Comparison of ENCODE assay signal across 9 cellular contexts in genomic region chr6:34239240-34239825, GRCh38. TPM values are rescaled to one million over a fixed set of nuclear protein-coding genes. Genes with fewer than 3 reads are reported as not detected.
DNase-seq lines count a peak whose midpoint lies in the region; ATAC-seq and TF ChIP-seq lines count a peak whose summit lies in the region.
"Had no signal": no experiment of that assay in that cellular context is flagged by ENCODE, and none has a peak within 500 bp of the region (broad histone marks: within the 10 kb centered on the region; RNA-seq: fewer than 3 reads in every experiment).

No MANE protein-coding gene starts in this region.

- no peaks in the 10 kb centered on the region for H3K27me3 Mint-ChIP-seq in activated naive CD4-positive, alpha-beta T cell treated with anti-CD3 and anti-CD28 coated beads, Interleukin-2, amount 50 U/mL, for 24 hours
- no peaks in the 10 kb centered on the region for H3K27me3 Mint-ChIP-seq in T-cell

- H3K4me3 ChIP-seq in fibroblast of the aortic adventitia (ENCODE audit: low read depth, low read length): peak overlapping the region; percentile 13

- DNase-seq in activated naive CD4-positive, alpha-beta T cell treated with anti-CD3 and anti-CD28 coated beads, Interleukin-2, amount 50 U/mL, for 16 hours: no peak
- DNase-seq in T-cell (no peak), fibroblast of the aortic adventitia (ENCODE audit: low read depth) (no peak), superior temporal gyrus (ENCODE audit: extremely low spot score) (peak; percentile 4), SKM-1 (lab: John Stamatoyannopoulos, UW; ENCODE audit: unreplicated experiment) (no peak), iPS-NIHi7 (ENCODE audit: extremely low spot score) (no peak), NCI-H2171 (lab: John Stamatoyannopoulos, UW) (no peak)
- DNase-seq: NCI-H2107 had no signal

- H3K9me3 Mint-ChIP-seq in activated naive CD4-positive, alpha-beta T cell treated with anti-CD3 and anti-CD28 coated beads, Interleukin-2, amount 50 U/mL, for 24 hours: no peaks in the 10 kb centered on the region
- H3K9me3 Mint-ChIP-seq in T-cell: no peaks in the 10 kb centered on the region

- H3K4me3 Mint-ChIP-seq in activated naive CD4-positive, alpha-beta T cell treated with anti-CD3 and anti-CD28 coated beads, Interleukin-2, amount 50 U/mL, for 24 hours: peak overlapping the region; percentile 94
- H3K4me3 Mint-ChIP-seq in T-cell: peak overlapping the region; percentile 24 to 78 (median 76)

- peaks cover 61% of the 10 kb centered on the region for H3K4me1 Mint-ChIP-seq in activated naive CD4-positive, alpha-beta T cell treated with anti-CD3 and anti-CD28 coated beads, Interleukin-2, amount 50 U/mL, for 24 hours
- peaks cover 38 to 62% (median 59%) of the 10 kb centered on the region in 3 donors for H3K4me1 Mint-ChIP-seq in T-cell

- H3K27ac Mint-ChIP-seq in activated naive CD4-positive, alpha-beta T cell treated with anti-CD3 and anti-CD28 coated beads, Interleukin-2, amount 50 U/mL, for 24 hours: peak overlapping the region; percentile 95
- peak overlapping the region; percentile 89 to 96 for H3K27ac Mint-ChIP-seq in T-cell

- H3K36me3 Mint-ChIP-seq in activated naive CD4-positive, alpha-beta T cell treated with anti-CD3 and anti-CD28 coated beads, Interleukin-2, amount 50 U/mL, for 24 hours: peaks cover 33% of the 10 kb centered on the region
- H3K36me3 Mint-ChIP-seq in T-cell: peaks cover 15% of the 10 kb centered on the region

- CTCF ChIA-PET in T-cell (lab: Charles Lee): interaction anchor here in 1 of 2 donors (0.6 kb wide), 1 partner anchor 38 kb away, joined by 3 read pairs; no protein-coding TSS in a partner anchor

- POLR2A ChIA-PET in T-cell (lab: Charles Lee): no interaction called here

- ATAC-seq in T-cell (replicated peaks in 1 of 4): no peak

- no peak for TF ChIP-seq CTCF in fibroblast of the aortic adventitia (IDR thresholded peaks at IDR 0.05; ENCODE audit: insufficient read depth, low read length)

RNA-seq across cellular contexts. Expression of gene HMGA1, which starts 2.7 kb away (rescaled TPM):
- total RNA-seq in T-cell (100 to 1,000 TPM in 4 of 5 donors, 10 to 100 TPM in 1; 92.8 to 119 (median 104) TPM), fibroblast of the aortic adventitia (ENCODE audit: low replicate concordance) (38.6 and 635 TPM in 2 replicates)

RNA-seq across cellular contexts. Expression of gene SMIM29, which starts 9.5 kb away (rescaled TPM):
- 10 to 100 TPM; 16.4 to 33.8 (median 30.5) TPM for total RNA-seq in T-cell
- 14.7 and 44.7 TPM in 2 replicates for total RNA-seq in fibroblast of the aortic adventitia (ENCODE audit: low replicate concordance)
